In the genomic region with DNA sequence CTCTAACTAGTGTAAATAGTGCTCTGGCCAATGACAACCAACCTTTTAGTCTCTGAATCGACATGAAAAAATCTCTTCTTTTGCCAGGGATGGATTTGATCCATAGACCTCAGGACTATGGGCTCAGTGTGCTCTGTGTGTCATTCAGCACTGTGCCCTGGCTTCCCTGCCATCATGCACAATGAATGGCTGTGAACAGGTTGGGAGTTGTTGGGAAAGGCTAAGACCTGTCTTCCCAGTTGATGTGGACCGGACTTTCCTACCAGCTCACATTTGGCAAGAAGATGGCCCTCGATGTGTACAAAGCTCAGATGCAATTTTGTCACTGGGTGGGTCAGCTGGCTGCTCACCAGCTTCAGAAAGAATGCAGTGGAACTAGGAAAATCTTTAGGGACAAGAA, we compare ENCODE assay signal across 25 cellular contexts.
"Had no signal": no experiment of that assay in that cellular context is flagged by ENCODE, and none has a peak within 500 bp of the region (broad histone marks: within the 10 kb centered on the region; RNA-seq: fewer than 3 reads in every experiment).

No MANE protein-coding gene starts in this region.

- DNase-seq: activated CD4-positive, alpha-beta memory T cell treated with anti-CD3 and anti-CD28 coated beads, Interleukin-2, amount 10 ng/mL, durations not matched to agents 7 days and 5 days; activated CD4-positive, alpha-beta T cell treated with anti-CD3 and anti-CD28 coated beads for 1 hour; activated CD4-positive, alpha-beta T cell treated with anti-CD3 and anti-CD28 coated beads for 4 hours; activated CD4-positive, alpha-beta T cell treated with anti-CD3 and anti-CD28 coated beads, Interleukin-2, amount 10 ng/mL, durations not matched to agents 7 days and 5 days; activated CD4-positive, alpha-beta T cell treated with anti-CD3 and anti-CD28 coated beads, Interleukin-2, amount 50 U/mL, for 4 hours; activated CD8-positive, alpha-beta memory T cell treated with anti-CD3 and anti-CD28 coated beads, Interleukin-2, amount 50 U/mL, for 48 hours; activated gamma-delta T cell; activated naive CD4-positive, alpha-beta T cell; activated naive CD4-positive, alpha-beta T cell treated with anti-CD3 and anti-CD28 coated beads, Interleukin-2, amount 10 ng/mL, durations not matched to agents 7 days and 5 days; activated naive CD8-positive, alpha-beta T cell treated with anti-CD3 and anti-CD28 coated beads, Interleukin-2, amount 10 ng/mL, durations not matched to agents 7 days and 5 days; activated T-cell treated with anti-CD3 and anti-CD28 coated beads for 4 hours; activated T-cell treated with anti-CD3 and anti-CD28 coated beads, Interleukin-2, amount 50 U/mL, for 24 hours; activated T-cell treated with anti-CD3 and anti-CD28 coated beads, Interleukin-2, amount 50 U/mL, for 72 hours; central memory CD4-positive, alpha-beta T cell; cerebellar nuclear complex; dorsolateral prefrontal cortex; effector memory CD4-positive, alpha-beta T cell; T-helper 9 cell had no signal

- H3K36me3 ChIP-seq: ascending aorta, breast epithelium, cardiac muscle cell had no signal

- H3K4me1 ChIP-seq: breast epithelium had no signal

- H3K27ac ChIP-seq: ascending aorta, breast epithelium, cardiac muscle cell, coronary artery, dorsolateral prefrontal cortex, VCaP had no signal

- H3K9me3 ChIP-seq: ascending aorta, breast epithelium had no signal

- H3K4me3 ChIP-seq: ascending aorta, breast epithelium, cardiac muscle cell, coronary artery, dorsolateral prefrontal cortex had no signal

- H3K27me3 ChIP-seq: ascending aorta, breast epithelium, cardiac muscle cell, dorsolateral prefrontal cortex had no signal

- FAIRE-seq: frontal cortex, TTC549 had no signal
